1 cellular context compared by ENCODE assay signal in genomic region chr12:118544569-118544968, GRCh38.
TF ChIP-seq lines count a peak whose summit lies in the region.

No MANE protein-coding gene starts in this region.

TF ChIP-seq in PFSK-1, 5 proteins besides CTCF, POLR2A, EP300 and RAD21 (continued from another document):
- TF ChIP-seq REST (IDR thresholded peaks at IDR 0.05; ENCODE audit: insufficient read depth in 1 of 2, low read depth in 2 of 2, low read length in 2 of 2) (no peak; a peak in 1 of 4 replicates), TAF1 (IDR thresholded peaks at IDR 0.05; ENCODE audit: borderline replicate concordance, insufficient read depth, low read length) (peak; percentile 60; the same call in 1 of the 2 replicates), SIN3A (IDR thresholded peaks at IDR 0.05; ENCODE audit: borderline replicate concordance, insufficient read depth, low read length) (no peak)
